ENCODE assay signal across 21 cellular contexts in the genomic region with DNA sequence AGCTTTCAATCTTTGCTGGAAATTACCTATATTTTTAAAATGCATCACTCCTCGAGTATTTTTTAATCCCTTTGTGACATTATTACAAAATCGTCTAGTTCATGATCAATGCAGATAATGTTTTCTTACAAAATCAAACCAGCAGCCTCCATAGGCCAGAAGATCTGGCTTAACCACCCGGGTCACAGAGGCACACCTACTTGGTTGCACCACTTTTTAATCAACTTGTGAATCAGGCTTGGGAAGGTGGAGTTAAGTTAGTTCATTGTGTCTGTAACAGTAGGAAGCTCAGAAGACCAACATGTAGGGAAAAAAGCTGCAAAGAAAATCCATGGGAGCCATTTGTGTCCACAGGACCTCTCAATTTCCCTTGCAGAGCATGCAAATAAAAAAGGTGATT.
"Had no signal": no experiment of that assay in that cellular context is flagged by ENCODE, and none has a peak within 500 bp of the region (broad histone marks: within the 10 kb centered on the region; RNA-seq: fewer than 3 reads in every experiment).

No MANE protein-coding gene starts in this region.

- H3K4me1 Mint-ChIP-seq: naive thymus-derived CD8-positive, alpha-beta T cell had no signal

- H3K27ac ChIP-seq: heart right ventricle, right atrium auricular region, sigmoid colon, thyroid gland, upper lobe of left lung, uterus had no signal

- FAIRE-seq: colon, endothelial cell of umbilical vein, islet of Langerhans, small intestine had no signal

- H3K9me3 ChIP-seq: heart right ventricle, mucosa of descending colon, right atrium auricular region, sigmoid colon, thyroid gland, upper lobe of left lung, uterus had no signal

- H3K27me3 ChIP-seq: heart right ventricle, right atrium auricular region, sigmoid colon, thyroid gland, upper lobe of left lung, uterus had no signal

- H3K27ac Mint-ChIP-seq: naive thymus-derived CD8-positive, alpha-beta T cell had no signal

- H3K36me3 ChIP-seq: heart right ventricle, right atrium auricular region, sigmoid colon, thyroid gland, upper lobe of left lung had no signal

- H3K4me3 Mint-ChIP-seq: naive thymus-derived CD8-positive, alpha-beta T cell had no signal

- H3K4me1 ChIP-seq: right atrium auricular region, sigmoid colon, thyroid gland, upper lobe of left lung, uterus had no signal

- DNase-seq: cerebellar nuclear complex; dermis blood vessel endothelial cell; foreskin melanocyte; heart right ventricle; hypothalamus; mammary epithelial cell; mucosa of descending colon; naive thymus-derived CD8-positive, alpha-beta T cell; posterior cingulate gyrus; sigmoid colon; small intestine; stimulated activated CD4-positive, alpha-beta T cell treated with anti-CD3 and anti-CD28 coated beads, Interleukin-12 subunit alpha, Interleukin-12 subunit beta, amount 100 ng/mL, for 4 hours; stimulated activated naive CD4-positive, alpha-beta T cell treated with Interleukin-2 at 50 U/mL for 16 hours; thyroid gland; upper lobe of left lung; uterus had no signal

- H3K4me3 ChIP-seq: heart right ventricle, mucosa of descending colon, right atrium auricular region, sigmoid colon, thyroid gland, upper lobe of left lung, uterus had no signal

- ATAC-seq: heart right ventricle; left lobe of liver; mucosa of descending colon; naive thymus-derived CD8-positive, alpha-beta T cell had no signal
